8 cellular contexts compared by ENCODE assay signal in genomic region chr9:19457694-19458009, GRCh38. TPM values are rescaled to one million over a fixed set of nuclear protein-coding genes. Genes with fewer than 3 reads are reported as not detected.
DNase-seq lines count a peak whose midpoint lies in the region; ATAC-seq, FAIRE-seq and TF ChIP-seq lines count a peak whose summit lies in the region.

No MANE protein-coding gene starts in this region.

- in situ Hi-C loops in astrocyte of the spinal cord (cut with HindIII; ENCODE audit: low sequenced_read_pairs): no loop called here

- CTCF ChIA-PET in activated CD8-positive, alpha-beta memory T cell treated with anti-CD3 and anti-CD28 coated beads, Interleukin-2, amount 10 ng/mL, durations not matched to agents 7 days and 5 days (lab: Charles Lee): interaction anchor here (0.7 to 5.3 kb wide), 21 partner anchors 8 to 408 kb away, joined by 3 to 71 read pairs (median 4); partner anchors contain the start of genes DENND4C and RRAGA

- H3K4me3 ChIP-seq in astrocyte of the spinal cord (ENCODE audit: low read depth, low read length): peak overlapping the region; percentile 23

- no peaks in the 10 kb centered on the region for H3K36me3 Mint-ChIP-seq in activated CD8-positive, alpha-beta memory T cell treated with anti-CD3 and anti-CD28 coated beads, Interleukin-2, amount 10 ng/mL, durations not matched to agents 7 days and 5 days
- H3K36me3 Mint-ChIP-seq in stimulated activated effector memory CD8-positive, alpha-beta T cell treated with anti-CD3 and anti-CD28 coated beads, Interleukin-12 subunit alpha, Interleukin-12 subunit beta, amount 100 ng/mL, for 72 hours: no peaks in the 10 kb centered on the region

- H3K4me3 Mint-ChIP-seq in activated CD8-positive, alpha-beta memory T cell treated with anti-CD3 and anti-CD28 coated beads, Interleukin-2, amount 10 ng/mL, durations not matched to agents 7 days and 5 days: peak overlapping the region; percentile 53
- peak overlapping the region; percentile 48 for H3K4me3 Mint-ChIP-seq in stimulated activated effector memory CD8-positive, alpha-beta T cell treated with anti-CD3 and anti-CD28 coated beads, Interleukin-12 subunit alpha, Interleukin-12 subunit beta, amount 100 ng/mL, for 72 hours

- no peak for DNase-seq in activated CD8-positive, alpha-beta memory T cell treated with anti-CD3 and anti-CD28 coated beads, Interleukin-2, amount 10 ng/mL, durations not matched to agents 7 days and 5 days
- DNase-seq in activated CD8-positive, alpha-beta memory T cell treated with anti-CD3 and anti-CD28 coated beads, Interleukin-2, amount 50 U/mL, for 48 hours: no peak
- DNase-seq in astrocyte of the spinal cord (ENCODE audit: low read depth, low spot score) (no peak), MV-4-11 (lab: John Stamatoyannopoulos, UW) (no peak), NOMO-1 treated with DMSO at 0.1 percent for 48 hours (lab: John Stamatoyannopoulos, UW; ENCODE audit: unreplicated experiment) (no peak), urothelium cell line (ENCODE audit: low spot score) (no peak)
- no peak for DNase-seq in stimulated activated effector memory CD8-positive, alpha-beta T cell treated with anti-CD3 and anti-CD28 coated beads, Interleukin-12 subunit alpha, Interleukin-12 subunit beta, amount 100 ng/mL, for 72 hours (ENCODE audit: low spot score in 2 of 2)

- H3K27me3 Mint-ChIP-seq in activated CD8-positive, alpha-beta memory T cell treated with anti-CD3 and anti-CD28 coated beads, Interleukin-2, amount 10 ng/mL, durations not matched to agents 7 days and 5 days: no peaks in the 10 kb centered on the region

- FAIRE-seq in urothelium cell line (lab: Jason Lieb, UNC): no peak

- no peak overlapping the region for H3K27ac Mint-ChIP-seq in activated CD8-positive, alpha-beta memory T cell treated with anti-CD3 and anti-CD28 coated beads, Interleukin-2, amount 10 ng/mL, durations not matched to agents 7 days and 5 days
- H3K27ac Mint-ChIP-seq in stimulated activated effector memory CD8-positive, alpha-beta T cell treated with anti-CD3 and anti-CD28 coated beads, Interleukin-12 subunit alpha, Interleukin-12 subunit beta, amount 100 ng/mL, for 72 hours: no peak overlapping the region

- no peaks in the 10 kb centered on the region for H3K9me3 Mint-ChIP-seq in activated CD8-positive, alpha-beta memory T cell treated with anti-CD3 and anti-CD28 coated beads, Interleukin-2, amount 10 ng/mL, durations not matched to agents 7 days and 5 days (ENCODE audit: low read depth)
- H3K9me3 Mint-ChIP-seq in stimulated activated effector memory CD8-positive, alpha-beta T cell treated with anti-CD3 and anti-CD28 coated beads, Interleukin-12 subunit alpha, Interleukin-12 subunit beta, amount 100 ng/mL, for 72 hours: no peaks in the 10 kb centered on the region

- peak; percentile 6 for ATAC-seq in activated CD8-positive, alpha-beta memory T cell treated with anti-CD3 and anti-CD28 coated beads, Interleukin-2, amount 10 ng/mL, durations not matched to agents 7 days and 5 days
- peak; percentile 21 for ATAC-seq in HG02973 (IDR thresholded peaks at IDR 0.05; ENCODE audit: unreplicated experiment)
- ATAC-seq in stimulated activated effector memory CD8-positive, alpha-beta T cell treated with anti-CD3 and anti-CD28 coated beads, Interleukin-12 subunit alpha, Interleukin-12 subunit beta, amount 100 ng/mL, for 72 hours: no peak

- no peak for TF ChIP-seq CTCF in astrocyte of the spinal cord (IDR thresholded peaks at IDR 0.05; ENCODE audit: low read depth, low read length)

- peaks cover 15% of the 10 kb centered on the region for H3K4me1 Mint-ChIP-seq in activated CD8-positive, alpha-beta memory T cell treated with anti-CD3 and anti-CD28 coated beads, Interleukin-2, amount 10 ng/mL, durations not matched to agents 7 days and 5 days
- peaks cover 9% of the 10 kb centered on the region for H3K4me1 Mint-ChIP-seq in stimulated activated effector memory CD8-positive, alpha-beta T cell treated with anti-CD3 and anti-CD28 coated beads, Interleukin-12 subunit alpha, Interleukin-12 subunit beta, amount 100 ng/mL, for 72 hours

RNA-seq across cellular contexts. Expression of gene ACER2, which starts 48.8 kb away (rescaled TPM):
- total RNA-seq in activated CD8-positive, alpha-beta memory T cell treated with anti-CD3 and anti-CD28 coated beads, Interleukin-2, amount 10 ng/mL, durations not matched to agents 7 days and 5 days: 1 to 10 TPM; 1.9 to 2.1 TPM
